In genomic region chr1:210446479-210446878, GRCh38 we compare ENCODE assay signal across 8 cellular contexts.
DNase-seq lines count a peak whose midpoint lies in the region; ATAC-seq and TF ChIP-seq lines count a peak whose summit lies in the region.

No MANE protein-coding gene starts in this region.

- intact Hi-C loops in Right ventricle myocardium superior (cut with DNase I) = loop anchor here (5.0 kb wide), 1 partner anchor 686 kb away; the partner anchor contains the start of gene KCNH1

- no peaks in the 10 kb centered on the region for H3K36me3 ChIP-seq in gastroesophageal sphincter

- no peak overlapping the region for H3K4me3 ChIP-seq in gastroesophageal sphincter

- no peaks in the 10 kb centered on the region for H3K4me1 ChIP-seq in gastroesophageal sphincter

- TF ChIP-seq CTCF in gastroesophageal sphincter (IDR thresholded peaks at IDR 0.05) = no peak

- ATAC-seq in HG03575 (IDR thresholded peaks at IDR 0.05; ENCODE audit: extremely low read depth, insufficient number of reproducible peaks, low FRiP score, unreplicated experiment) (peak; percentile 68), esophagus mucosa (peak; percentile 22), Right ventricle myocardium superior (ENCODE audit: poor library complexity) (no peak), gastroesophageal sphincter (no peak), GM18517 (IDR thresholded peaks at IDR 0.05; ENCODE audit: unreplicated experiment) (no peak)

- no peaks in the 10 kb centered on the region for H3K9me3 ChIP-seq in gastroesophageal sphincter

- 64 to 73% methylated on average over 8 to 9 of the region's 9 CpGs for WGBS in gastroesophageal sphincter (ENCODE audit: low coverage in 1 of 2), 2 donors

- no peak for TF ChIP-seq EP300 in gastroesophageal sphincter (IDR thresholded peaks at IDR 0.05)

- H3K27me3 ChIP-seq in gastroesophageal sphincter = no peaks in the 10 kb centered on the region

- peak; percentile 67 for DNase-seq in EH (ENCODE audit: low read depth)
- DNase-seq in activated CD4-positive, alpha-beta T cell treated with anti-CD3 and anti-CD28 coated beads for 48 hours = peak; percentile 91
- peak; percentile 78 for DNase-seq in stimulated activated CD8-positive, alpha-beta memory T cell treated with anti-CD3 and anti-CD28 coated beads, Interleukin-4, amount 100 ng/mL, for 24 hours (ENCODE audit: low read depth)
- no peak for DNase-seq in Right ventricle myocardium superior

- no peak for TF ChIP-seq POLR2A in gastroesophageal sphincter (IDR thresholded peaks at IDR 0.05)

- H3K27ac ChIP-seq in gastroesophageal sphincter = no peak overlapping the region

Comparison
In these comparisons a context has a peak if more than half of its experiments do, and no peak if none do; other contexts are left out.
1. ATAC-seq: peak in HG03575 (single experiment) and esophagus mucosa (single experiment); none in Right ventricle myocardium superior (single experiment), gastroesophageal sphincter (single experiment) and GM18517 (single experiment).